ENCODE assay signal across 17 cellular contexts in the genomic region with DNA sequence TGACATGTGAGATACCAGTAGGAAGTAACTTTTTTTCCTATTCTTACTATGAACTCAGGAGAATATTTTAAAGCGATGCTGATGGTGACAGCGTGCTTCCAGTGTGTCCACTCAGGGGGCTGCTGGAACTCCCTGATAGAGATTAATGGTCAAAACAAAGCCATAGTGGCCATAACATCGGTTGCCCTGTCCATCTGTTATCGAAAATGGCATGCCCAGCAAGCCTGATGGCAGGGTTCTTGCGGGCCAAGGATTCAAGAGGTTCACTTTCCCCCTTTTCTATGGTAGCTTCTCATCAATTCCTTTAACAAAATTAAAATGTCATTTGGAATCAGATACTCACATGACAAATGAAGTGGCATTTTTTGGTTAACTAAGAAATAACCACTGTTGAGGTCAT. TPM values are rescaled to one million over a fixed set of nuclear protein-coding genes. Genes with fewer than 3 reads are reported as not detected.
DNase-seq lines count a peak whose midpoint lies in the region; ATAC-seq and TF ChIP-seq lines count a peak whose summit lies in the region.
"Had no signal": no experiment of that assay in that cellular context is flagged by ENCODE, and none has a peak within 500 bp of the region (broad histone marks: within the 10 kb centered on the region; RNA-seq: fewer than 3 reads in every experiment).

No MANE protein-coding gene starts in this region.

- no peaks in the 10 kb centered on the region for H3K79me2 ChIP-seq in GM23338 (replicated peaks; ENCODE audit: insufficient read depth)
- no peaks in the 10 kb centered on the region for H3K79me2 ChIP-seq in trophoblast cell (ENCODE audit: control insufficient read depth, insufficient read depth, low read length, poor library complexity)

- H4K8ac ChIP-seq in trophoblast cell (ENCODE audit: low read depth, low read length): no peak overlapping the region

- no peak overlapping the region for H2BK120ac ChIP-seq in trophoblast cell (ENCODE audit: insufficient read depth, low read length, poor library complexity)

- no CpG with 5 or more reads among the region's 5 CpGs for WGBS in trophoblast cell (ENCODE audit: extremely low coverage, insufficient coverage, insufficient read length)

- H3K14ac ChIP-seq in trophoblast cell (ENCODE audit: low read length): no peak overlapping the region

- H3K27me3 ChIP-seq in GM23338 (ENCODE audit: insufficient read depth): no peaks in the 10 kb centered on the region
- H3K27me3 ChIP-seq in left lung: no peaks in the 10 kb centered on the region
- no peaks in the 10 kb centered on the region for H3K27me3 ChIP-seq in trophoblast cell (ENCODE audit: insufficient read depth, low read length)
- H3K27me3 ChIP-seq: BLaER1 had no signal

- no peak overlapping the region for H2AK5ac ChIP-seq in trophoblast cell (ENCODE audit: low read length)

- H4K20me1 ChIP-seq in GM23338 (replicated peaks; ENCODE audit: insufficient read depth): no peaks in the 10 kb centered on the region
- H4K20me1 ChIP-seq: BLaER1 had no signal

- H3F3A ChIP-seq in GM23338 (replicated peaks; ENCODE audit: low read depth): no peaks in the 10 kb centered on the region

- H2AFZ ChIP-seq in GM23338 (no peak overlapping the region), trophoblast cell (ENCODE audit: insufficient read depth, low read length, poor library complexity) (no peak overlapping the region)

- H3K27me3 Mint-ChIP-seq in activated CD8-positive, alpha-beta memory T cell treated with anti-CD3 and anti-CD28 coated beads, Interleukin-2, amount 10 ng/mL, durations not matched to agents 7 days and 5 days: peaks cover 2% of the 10 kb centered on the region
- H3K27me3 Mint-ChIP-seq in GM23338 (ENCODE audit: insufficient read depth, low read depth, poor library complexity) (no peaks in the 10 kb centered on the region), WTC11 (ENCODE audit: low read depth) (no peaks in the 10 kb centered on the region)

- H4K12ac ChIP-seq in trophoblast cell (ENCODE audit: low read depth, low read length): no peak overlapping the region

- no peaks in the 10 kb centered on the region for H3K79me1 ChIP-seq in trophoblast cell (ENCODE audit: low read length)

- no peak overlapping the region; the same call in 1 of the 2 replicates for H3K4me2 ChIP-seq in GM23338
- H3K4me2 ChIP-seq in trophoblast cell (ENCODE audit: low read length): no peak overlapping the region
- H3K4me2 ChIP-seq: A549, BLaER1 had no signal

- H3K9me3 Mint-ChIP-seq in activated CD8-positive, alpha-beta memory T cell treated with anti-CD3 and anti-CD28 coated beads, Interleukin-2, amount 10 ng/mL, durations not matched to agents 7 days and 5 days (ENCODE audit: low read depth): no peaks in the 10 kb centered on the region
- H3K9me3 Mint-ChIP-seq in GM23338 (no peaks in the 10 kb centered on the region), WTC11 (no peaks in the 10 kb centered on the region)

- no peaks in the 10 kb centered on the region for H3K4me1 Mint-ChIP-seq in activated CD8-positive, alpha-beta memory T cell treated with anti-CD3 and anti-CD28 coated beads, Interleukin-2, amount 10 ng/mL, durations not matched to agents 7 days and 5 days
- H3K4me1 Mint-ChIP-seq in GM23338 (peaks cover 21% of the 10 kb centered on the region), WTC11 (peaks cover 28% of the 10 kb centered on the region)

- POLR2A ChIA-PET in WTC11 (lab: Charles Lee) (no interaction called here), RWPE1 (lab: Yijun Ruan, JAX; ENCODE audit: low non-redundant PET) (no interaction called here)

- no peak for DNase-seq in activated CD8-positive, alpha-beta memory T cell treated with anti-CD3 and anti-CD28 coated beads, Interleukin-2, amount 10 ng/mL, durations not matched to agents 7 days and 5 days
- DNase-seq in activated CD8-positive, alpha-beta memory T cell treated with anti-CD3 and anti-CD28 coated beads, Interleukin-2, amount 50 U/mL, for 4 hours: no peak
- DNase-seq in GM23338 (ENCODE audit: low spot score) (no peak), WTC11 (ENCODE audit: low spot score) (no peak), RWPE1 (ENCODE audit: low spot score) (no peak), left lung (no peak), trophoblast cell (no peak)
- DNase-seq: AML-193; CD4-positive, alpha-beta memory T cell; DMS153; DMS79; GF-D8; GOT3 had no signal

- H3K4me1 ChIP-seq in GM23338 (ENCODE audit: insufficient read depth) (peaks cover 8% of the 10 kb centered on the region), left lung (no peaks in the 10 kb centered on the region), trophoblast cell (ENCODE audit: control insufficient read depth in 1 of 2, insufficient read depth in 2 of 2, low read length in 2 of 2) (no peaks in the 10 kb centered on the region)
- H3K4me1 ChIP-seq: A549, BLaER1 had no signal

- TF ChIP-seq CTCF in GM23338 (conservative IDR thresholded peaks at IDR 0.05; ENCODE audit: low read depth in 2 of 2) (no peak), WTC11 (IDR thresholded peaks at IDR 0.05) (no peak), RWPE1 (conservative IDR thresholded peaks at IDR 0.05; ENCODE audit: low read depth) (no peak), left lung (IDR thresholded peaks at IDR 0.05) (no peak)

- no peak overlapping the region for H3K9ac ChIP-seq in trophoblast cell (ENCODE audit: low read length)
- H3K9ac ChIP-seq: BLaER1 had no signal

- H3K36me3 ChIP-seq in GM23338 (ENCODE audit: insufficient read depth) (no peaks in the 10 kb centered on the region), left lung (no peaks in the 10 kb centered on the region), trophoblast cell (ENCODE audit: control insufficient read depth in 1 of 2, insufficient read depth in 2 of 2, low read length in 2 of 2) (no peaks in the 10 kb centered on the region)
- H3K36me3 ChIP-seq: BLaER1 had no signal

- intact Hi-C loops in left lung (cut with DNase I): no loop called here

- H3K27ac ChIP-seq in GM23338 (ENCODE audit: low read depth) (peak overlapping the region; percentile 59; the same call in 1 of the 2 replicates), RWPE1 (no peak overlapping the region), left lung (no peak overlapping the region), trophoblast cell (ENCODE audit: low read depth, low read length) (no peak overlapping the region)
- H3K27ac ChIP-seq: 22Rv1, A549, BLaER1 had no signal

- H3K27ac Mint-ChIP-seq in activated CD8-positive, alpha-beta memory T cell treated with anti-CD3 and anti-CD28 coated beads, Interleukin-2, amount 10 ng/mL, durations not matched to agents 7 days and 5 days: no peak overlapping the region
- H3K27ac Mint-ChIP-seq in GM23338: no peak overlapping the region
- peak overlapping the region; percentile 79; the same call in 1 of the 2 replicates for H3K27ac Mint-ChIP-seq in WTC11
- H3K27ac Mint-ChIP-seq: CD4-positive, alpha-beta memory T cell had no signal

- no peak overlapping the region for H3K23ac ChIP-seq in trophoblast cell (ENCODE audit: low read length)

- no peak for ATAC-seq in activated CD8-positive, alpha-beta memory T cell treated with anti-CD3 and anti-CD28 coated beads, Interleukin-2, amount 10 ng/mL, durations not matched to agents 7 days and 5 days
- no peak for ATAC-seq in GM23338
- no peak for ATAC-seq in WTC11
- ATAC-seq in left lung: no peak
- ATAC-seq: A549 had no signal

- no peaks in the 10 kb centered on the region for H3K9me2 ChIP-seq in GM23338 (ENCODE audit: insufficient read depth)

- H3K4ac ChIP-seq in trophoblast cell (ENCODE audit: low read depth, low read length): no peak overlapping the region

- no peaks in the 10 kb centered on the region for H3K36me3 Mint-ChIP-seq in activated CD8-positive, alpha-beta memory T cell treated with anti-CD3 and anti-CD28 coated beads, Interleukin-2, amount 10 ng/mL, durations not matched to agents 7 days and 5 days
- 0 out of 3 replicates have a peak, but pooled peaks cover 4% of the 10 kb centered on the region for H3K36me3 Mint-ChIP-seq in GM23338 (ENCODE audit: low read depth)
- H3K36me3 Mint-ChIP-seq in WTC11: peaks cover 9% of the 10 kb centered on the region
- H3K36me3 Mint-ChIP-seq: CD14-positive monocyte; CD4-positive, alpha-beta memory T cell had no signal

- no peak overlapping the region for H3K18ac ChIP-seq in trophoblast cell (ENCODE audit: low read length)

- H2BK12ac ChIP-seq in trophoblast cell (ENCODE audit: low read length): no peak overlapping the region

- no peak overlapping the region for H2BK5ac ChIP-seq in trophoblast cell (ENCODE audit: low read depth, low read length, poor library complexity)

- CTCF ChIA-PET in activated CD8-positive, alpha-beta memory T cell treated with anti-CD3 and anti-CD28 coated beads, Interleukin-2, amount 10 ng/mL, durations not matched to agents 7 days and 5 days (lab: Charles Lee): no interaction called here
- CTCF ChIA-PET in WTC11 (lab: Charles Lee) (interaction anchor here (0.9 kb wide), 1 partner anchor 17 kb away, joined by 3 read pairs; no protein-coding TSS in a partner anchor), RWPE1 (lab: Yijun Ruan, JAX) (no interaction called here)

- H4K91ac ChIP-seq in trophoblast cell (ENCODE audit: low read depth, low read length): no peak overlapping the region

- no peak overlapping the region for H3K4me3 ChIP-seq in GM23338
- H3K4me3 ChIP-seq in left lung: no peak overlapping the region
- no peak overlapping the region for H3K4me3 ChIP-seq in trophoblast cell (ENCODE audit: low read depth, low read length)
- H3K4me3 ChIP-seq: A549, BLaER1 had no signal

- H3K9me3 ChIP-seq in left lung (no peaks in the 10 kb centered on the region), trophoblast cell (ENCODE audit: insufficient read depth, low read depth, low read length) (no peaks in the 10 kb centered on the region)
- H3K9me3 ChIP-seq: A549, BLaER1 had no signal

- peak overlapping the region; percentile 29 for H3K4me3 Mint-ChIP-seq in activated CD8-positive, alpha-beta memory T cell treated with anti-CD3 and anti-CD28 coated beads, Interleukin-2, amount 10 ng/mL, durations not matched to agents 7 days and 5 days
- H3K4me3 Mint-ChIP-seq in GM23338 (no peak overlapping the region), WTC11 (no peak overlapping the region)

TF ChIP-seq in WTC11, 78 proteins besides CTCF, POLR2A, EP300 and RAD21 (continues in another document):
- TF ChIP-seq SP1 (CRISPR knock-in tag; conservative IDR thresholded peaks at IDR 0.05): no peak
- TF ChIP-seq, protein P1, sequence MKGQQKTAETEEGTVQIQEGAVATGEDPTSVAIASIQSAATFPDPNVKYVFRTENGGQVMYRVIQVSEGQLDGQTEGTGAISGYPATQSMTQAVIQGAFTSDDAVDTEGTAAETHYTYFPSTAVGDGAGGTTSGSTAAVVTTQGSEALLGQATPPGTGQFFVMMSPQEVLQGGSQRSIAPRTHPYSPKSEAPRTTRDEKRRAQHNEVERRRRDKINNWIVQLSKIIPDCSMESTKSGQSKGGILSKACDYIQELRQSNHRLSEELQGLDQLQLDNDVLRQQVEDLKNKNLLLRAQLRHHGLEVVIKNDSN (CRISPR knock-in tag; IDR thresholded peaks at IDR 0.05): no peak

RNA-seq across cellular contexts. Expression of gene PTCHD1, which starts 46.5 kb away (rescaled TPM):
- total RNA-seq in activated CD8-positive, alpha-beta memory T cell treated with anti-CD3 and anti-CD28 coated beads, Interleukin-2, amount 10 ng/mL, durations not matched to agents 7 days and 5 days: not detected
- 1.5 and 1.9 TPM in 2 replicates for total RNA-seq in GM23338 (2014; rRNA removed; shearing (Covaris generic))
- 0.63 and 1.9 TPM in 2 replicates for polyA plus RNA-seq in GM23338 (2016; fragmentation: Nextera tagmentation; extraction: Ambion mirVana)
- 3.2 to 4.2 TPM (median 3.7 TPM) in 3 replicates for total RNA-seq in WTC11 (2021)
- under 1 TPM; 0.35 to 0.81 TPM for total RNA-seq in left lung
- 1.2 and 1.3 TPM in 2 replicates for polyA plus RNA-seq in trophoblast cell (2013)
- total RNA-seq: CD4-positive, alpha-beta memory T cell had no signal
- polyA plus RNA-seq: A549; CD14-positive monocyte; CD4-positive, alpha-beta memory T cell had no signal
